ENCODE assay signal across 1 cellular context in the genomic region with DNA sequence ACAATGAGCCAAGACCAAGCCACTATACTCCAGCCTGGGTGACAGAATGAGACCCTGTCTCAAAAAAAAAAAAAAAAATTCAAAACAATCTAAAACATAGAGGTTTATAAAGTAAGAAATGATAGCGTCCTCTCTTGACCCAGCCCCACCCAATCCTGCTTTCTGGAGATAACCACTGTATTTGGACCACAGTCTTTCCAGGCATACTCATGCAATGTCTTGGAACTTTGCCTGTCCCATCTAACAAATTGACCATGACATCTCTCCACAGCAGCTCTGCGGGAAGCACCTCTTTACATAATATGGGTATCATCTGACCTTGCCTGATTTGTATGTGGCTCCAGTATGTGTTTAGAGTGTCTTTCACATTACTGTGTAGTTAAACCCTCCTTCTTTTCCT.
TF ChIP-seq lines count a peak whose summit lies in the region.

No MANE protein-coding gene starts in this region.

TF ChIP-seq in SK-N-SH, 30 proteins besides CTCF, POLR2A, EP300 and RAD21:
- TF ChIP-seq RCOR1 (IDR thresholded peaks at IDR 0.05; ENCODE audit: low read length) (no peak), ELF1 (IDR thresholded peaks at IDR 0.05) (no peak), NFIC (IDR thresholded peaks at IDR 0.05; ENCODE audit: borderline replicate concordance) (peak; percentile 70), TEAD4 (IDR thresholded peaks at IDR 0.05; ENCODE audit: borderline replicate concordance, insufficient read depth) (no peak), CHD2 (IDR thresholded peaks at IDR 0.05; ENCODE audit: low read length, partially characterized antibody) (no peak), GATA2 (CRISPR knock-in tag; IDR thresholded peaks at IDR 0.05) (no peak), RXRA (IDR thresholded peaks at IDR 0.05; ENCODE audit: borderline replicate concordance, low read depth) (peak; percentile 55; the same call in 1 of the 2 replicates), IRF3 (IDR thresholded peaks at IDR 0.05; ENCODE audit: low read depth, low read length) (no peak), REST (IDR thresholded peaks at IDR 0.05; ENCODE audit: low read depth, low read length) (no peak), MEF2A (IDR thresholded peaks at IDR 0.05; ENCODE audit: borderline replicate concordance, low read depth) (no peak), RFX5 (IDR thresholded peaks at IDR 0.05; ENCODE audit: low read length) (no peak), MAX (IDR thresholded peaks at IDR 0.05; ENCODE audit: low read depth) (no peak), GABPA (IDR thresholded peaks at IDR 0.05; ENCODE audit: low read depth) (no peak), NRF1 (IDR thresholded peaks at IDR 0.05; ENCODE audit: low read depth, low read length) (no peak), JUND (IDR thresholded peaks at IDR 0.05) (peak; percentile 34; the same call in 1 of the 2 replicates), YY1 (IDR thresholded peaks at IDR 0.05; ENCODE audit: low read depth) (no peak), FOSL2 (IDR thresholded peaks at IDR 0.05; ENCODE audit: borderline replicate concordance, low read depth) (0 out of 2 replicates have a peak, but pooled peaks have one; percentile 27), TCF12 (IDR thresholded peaks at IDR 0.05) (peak; percentile 62), POLR2AphosphoS5 (IDR thresholded peaks at IDR 0.05; ENCODE audit: low read depth, low read length) (peak; percentile 38; the same call in 1 of the 2 replicates), TAF1 (IDR thresholded peaks at IDR 0.05; ENCODE audit: borderline replicate concordance, low read depth, low read length) (no peak)
- TF ChIP-seq, protein P1, sequence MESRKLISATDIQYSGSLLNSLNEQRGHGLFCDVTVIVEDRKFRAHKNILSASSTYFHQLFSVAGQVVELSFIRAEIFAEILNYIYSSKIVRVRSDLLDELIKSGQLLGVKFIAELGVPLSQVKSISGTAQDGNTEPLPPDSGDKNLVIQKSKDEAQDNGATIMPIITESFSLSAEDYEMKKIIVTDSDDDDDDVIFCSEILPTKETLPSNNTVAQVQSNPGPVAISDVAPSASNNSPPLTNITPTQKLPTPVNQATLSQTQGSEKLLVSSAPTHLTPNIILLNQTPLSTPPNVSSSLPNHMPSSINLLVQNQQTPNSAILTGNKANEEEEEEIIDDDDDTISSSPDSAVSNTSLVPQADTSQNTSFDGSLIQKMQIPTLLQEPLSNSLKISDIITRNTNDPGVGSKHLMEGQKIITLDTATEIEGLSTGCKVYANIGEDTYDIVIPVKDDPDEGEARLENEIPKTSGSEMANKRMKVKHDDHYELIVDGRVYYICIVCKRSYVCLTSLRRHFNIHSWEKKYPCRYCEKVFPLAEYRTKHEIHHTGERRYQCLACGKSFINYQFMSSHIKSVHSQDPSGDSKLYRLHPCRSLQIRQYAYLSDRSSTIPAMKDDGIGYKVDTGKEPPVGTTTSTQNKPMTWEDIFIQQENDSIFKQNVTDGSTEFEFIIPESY (IDR thresholded peaks at IDR 0.05; ENCODE audit: borderline replicate concordance, low read depth), result no peak
- TF ChIP-seq, protein P2, sequence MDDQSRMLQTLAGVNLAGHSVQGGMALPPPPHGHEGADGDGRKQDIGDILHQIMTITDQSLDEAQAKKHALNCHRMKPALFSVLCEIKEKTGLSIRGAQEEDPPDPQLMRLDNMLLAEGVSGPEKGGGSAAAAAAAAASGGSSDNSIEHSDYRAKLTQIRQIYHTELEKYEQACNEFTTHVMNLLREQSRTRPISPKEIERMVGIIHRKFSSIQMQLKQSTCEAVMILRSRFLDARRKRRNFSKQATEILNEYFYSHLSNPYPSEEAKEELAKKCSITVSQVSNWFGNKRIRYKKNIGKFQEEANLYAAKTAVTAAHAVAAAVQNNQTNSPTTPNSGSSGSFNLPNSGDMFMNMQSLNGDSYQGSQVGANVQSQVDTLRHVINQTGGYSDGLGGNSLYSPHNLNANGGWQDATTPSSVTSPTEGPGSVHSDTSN (IDR thresholded peaks at IDR 0.05), result peak; percentile 93
